ENCODE assay signal across 13 cellular contexts in genomic region chr7:142646274-142646895, GRCh38.
DNase-seq lines count a peak whose midpoint lies in the region; ATAC-seq and TF ChIP-seq lines count a peak whose summit lies in the region.
"Had no signal": no experiment of that assay in that cellular context is flagged by ENCODE, and none has a peak within 500 bp of the region (broad histone marks: within the 10 kb centered on the region; RNA-seq: fewer than 3 reads in every experiment).

No MANE protein-coding gene starts in this region.

- H3K23ac ChIP-seq in H9 (ENCODE audit: insufficient read length, low read depth, low read length), result no peak overlapping the region

- H3K79me2 ChIP-seq in H9 (ENCODE audit: insufficient read depth, low read length), result no peaks in the 10 kb centered on the region

- H3K27me3 ChIP-seq in esophagus squamous epithelium, result peaks cover 0 to 8% (median 0%) of the 10 kb centered on the region in 4 donors
- H3K27me3 ChIP-seq in H9 (ENCODE audit: insufficient read depth, low read length), result no peaks in the 10 kb centered on the region; the same call in 1 of the 2 replicates

- peak overlapping the region; percentile 66 for H3K4me3 Mint-ChIP-seq in activated T-cell treated with anti-CD3 and anti-CD28 coated beads, Interleukin-2, amount 50 U/mL, for 24 hours
- H3K4me3 Mint-ChIP-seq in stimulated activated memory B cell treated with anti-CD40 and anti-IgM and Interleukin-4, amounts not matched to agents 10 μg/mL and 1 μg/mL and 100 μg/mL, for 72 hours, result no peak overlapping the region
- H3K4me3 Mint-ChIP-seq in H9, result no peak overlapping the region

- H3K27me3 Mint-ChIP-seq in activated T-cell treated with anti-CD3 and anti-CD28 coated beads, Interleukin-2, amount 50 U/mL, for 24 hours, result peaks cover 11% of the 10 kb centered on the region
- peaks cover 61% of the 10 kb centered on the region for H3K27me3 Mint-ChIP-seq in stimulated activated memory B cell treated with anti-CD40 and anti-IgM and Interleukin-4, amounts not matched to agents 10 μg/mL and 1 μg/mL and 100 μg/mL, for 72 hours
- peaks cover 12% of the 10 kb centered on the region for H3K27me3 Mint-ChIP-seq in H9 (ENCODE audit: low read depth)

- no peak overlapping the region for H3K56ac ChIP-seq in H9 (ENCODE audit: insufficient read length, low read depth, low read length)

- H3K4ac ChIP-seq in H9 (ENCODE audit: low read depth, low read length), result no peak overlapping the region

- no peak overlapping the region for H4K8ac ChIP-seq in H9 (replicated peaks; ENCODE audit: insufficient read length, low read depth, low read length)

- ATAC-seq in activated naive CD4-positive, alpha-beta T cell treated with anti-CD3 and anti-CD28 coated beads, Interleukin-2, amount 50 U/mL, for 72 hours, result peak; percentile 28 to 44
- peak; percentile 36 for ATAC-seq in stimulated activated memory B cell treated with anti-CD40 and anti-IgM and Interleukin-4, amounts not matched to agents 10 μg/mL and 1 μg/mL and 100 μg/mL, for 72 hours
- no peak for ATAC-seq in HG03139 (IDR thresholded peaks at IDR 0.05; ENCODE audit: unreplicated experiment)

- no peak overlapping the region for H4K5ac ChIP-seq in H9 (ENCODE audit: insufficient read length, low read depth, low read length)

- H3K14ac ChIP-seq in H9 (ENCODE audit: insufficient read depth, low read length), result no peak overlapping the region

- no peaks in the 10 kb centered on the region for H3K9me3 Mint-ChIP-seq in activated T-cell treated with anti-CD3 and anti-CD28 coated beads, Interleukin-2, amount 50 U/mL, for 24 hours
- H3K9me3 Mint-ChIP-seq in activated naive CD4-positive, alpha-beta T cell treated with anti-CD3 and anti-CD28 coated beads, Interleukin-2, amount 50 U/mL, for 72 hours, result no peaks in the 10 kb centered on the region
- H3K9me3 Mint-ChIP-seq in stimulated activated memory B cell treated with anti-CD40 and anti-IgM and Interleukin-4, amounts not matched to agents 10 μg/mL and 1 μg/mL and 100 μg/mL, for 72 hours, result no peaks in the 10 kb centered on the region
- H3K9me3 Mint-ChIP-seq in H9, result no peaks in the 10 kb centered on the region

- H2BK12ac ChIP-seq in H9 (ENCODE audit: insufficient read length, low read depth, low read length), result no peak overlapping the region

- no peak overlapping the region for H3K4me3 ChIP-seq in esophagus squamous epithelium
- H3K4me3 ChIP-seq: SJCRH30, thoracic aorta had no signal

- H3K4me1 Mint-ChIP-seq in activated T-cell treated with anti-CD3 and anti-CD28 coated beads, Interleukin-2, amount 50 U/mL, for 24 hours (ENCODE audit: low read depth), result peaks cover 16% of the 10 kb centered on the region
- H3K4me1 Mint-ChIP-seq in stimulated activated memory B cell treated with anti-CD40 and anti-IgM and Interleukin-4, amounts not matched to agents 10 μg/mL and 1 μg/mL and 100 μg/mL, for 72 hours, result peaks cover 21% of the 10 kb centered on the region
- H3K4me1 Mint-ChIP-seq in H9, result 0 out of 4 replicates have a peak, but pooled peaks cover 0 to 2% of the 10 kb centered on the region in 2 experiments

- no peaks in the 10 kb centered on the region for H3K23me2 ChIP-seq in H9 (ENCODE audit: insufficient read length, low read depth, low read length, poor library complexity, severe bottlenecking)

- H2BK120ac ChIP-seq in H9 (ENCODE audit: low read depth, low read length, poor library complexity, severe bottlenecking), result no peak overlapping the region

- H2BK15ac ChIP-seq in H9 (ENCODE audit: low read depth, low read length), result no peak overlapping the region

- no peak overlapping the region for H2BK5ac ChIP-seq in H9 (ENCODE audit: insufficient read length, low read length)

- H3T11ph ChIP-seq in H9 (ENCODE audit: low read length), result no peak overlapping the region

- no peak overlapping the region for H3K27ac ChIP-seq in esophagus squamous epithelium
- H3K27ac ChIP-seq in H9 (ENCODE audit: insufficient read length, low read depth, low read length), result no peak overlapping the region
- H3K27ac ChIP-seq: epithelial cell of prostate, SJCRH30, thoracic aorta had no signal

- H3K36me3 ChIP-seq in esophagus squamous epithelium, result no peaks in the 10 kb centered on the region
- H3K36me3 ChIP-seq: SJCRH30, thoracic aorta had no signal

- H2AFZ ChIP-seq in H9 (ENCODE audit: low read length), result no peak overlapping the region

- H3K9me3 ChIP-seq in esophagus squamous epithelium (no peaks in the 10 kb centered on the region), H9 (ENCODE audit: control insufficient read depth, low read depth, low read length) (no peaks in the 10 kb centered on the region)
- H3K9me3 ChIP-seq: SJCRH30, thoracic aorta had no signal

- TF ChIP-seq CTCF in esophagus squamous epithelium (IDR thresholded peaks at IDR 0.05), result no peak
- TF ChIP-seq CTCF in H9 (conservative IDR thresholded peaks at IDR 0.05), result no peak; the same call in 2 of the 3 replicates

- no peak for TF ChIP-seq POLR2A in esophagus squamous epithelium (IDR thresholded peaks at IDR 0.05)

- H4K91ac ChIP-seq in H9 (ENCODE audit: insufficient read length, low read depth, low read length), result no peak overlapping the region

- H3K4me1 ChIP-seq in esophagus squamous epithelium (no peaks in the 10 kb centered on the region), H9 (ENCODE audit: insufficient read depth, low read length) (no peaks in the 10 kb centered on the region)
- H3K4me1 ChIP-seq: SJCRH30 had no signal

- intact Hi-C loops in esophagus squamous epithelium (cut with DNase I), result no loop called here

- no peaks in the 10 kb centered on the region for H3K36me3 Mint-ChIP-seq in activated T-cell treated with anti-CD3 and anti-CD28 coated beads, Interleukin-2, amount 50 U/mL, for 24 hours (ENCODE audit: low read depth)
- H3K36me3 Mint-ChIP-seq in activated naive CD4-positive, alpha-beta T cell treated with anti-CD3 and anti-CD28 coated beads, Interleukin-2, amount 50 U/mL, for 72 hours, result no peaks in the 10 kb centered on the region
- no peaks in the 10 kb centered on the region for H3K36me3 Mint-ChIP-seq in stimulated activated memory B cell treated with anti-CD40 and anti-IgM and Interleukin-4, amounts not matched to agents 10 μg/mL and 1 μg/mL and 100 μg/mL, for 72 hours
- no peaks in the 10 kb centered on the region for H3K36me3 Mint-ChIP-seq in H9 (ENCODE audit: insufficient read depth in 1 of 3, low read depth in 3 of 3)

- WGBS in esophagus squamous epithelium, 2 donors, result 41 to 52% methylated on average over 8 of the region's 8 CpGs
- no CpG with 5 or more reads among the region's 8 CpGs for WGBS in H9 (ENCODE audit: extremely low coverage, insufficient read length, low lambda C conversion rate)

- no peak for DNase-seq in activated T-cell treated with anti-CD3 and anti-CD28 coated beads, Interleukin-2, amount 50 U/mL, for 24 hours
- no peak for DNase-seq in activated T-cell treated with anti-CD3 and anti-CD28 coated beads, Interleukin-2, amount 50 U/mL, for 48 hours
- DNase-seq in NCI-H82 (lab: John Stamatoyannopoulos, UW) (peak; percentile 72), esophagus squamous epithelium (lab: John Stamatoyannopoulos, UW) (no peak), H9 (no peak)
- DNase-seq in activated naive CD4-positive, alpha-beta T cell treated with anti-CD3 and anti-CD28 coated beads, Interleukin-2, amount 50 U/mL, for 72 hours (ENCODE audit: low spot score in 2 of 2), result no peak
- DNase-seq: IMR-90, NCI-H226, SJCRH30 had no signal

- no peaks in the 10 kb centered on the region for H3K79me1 ChIP-seq in H9 (ENCODE audit: insufficient read depth, low read depth, low read length, poor library complexity, severe bottlenecking)

- H3K4me2 ChIP-seq in H9 (ENCODE audit: insufficient read depth, insufficient read length, low read length), result no peak overlapping the region

- H2BK20ac ChIP-seq in H9 (ENCODE audit: low read depth, low read length, poor library complexity, severe bottlenecking), result no peak overlapping the region

- H3K18ac ChIP-seq in H9 (ENCODE audit: insufficient read length, low read depth, low read length), result no peak overlapping the region

- H3K9ac ChIP-seq in H9 (ENCODE audit: extremely low read depth, insufficient read length, low read length), result no peak overlapping the region

- no peaks in the 10 kb centered on the region for H4K20me1 ChIP-seq in H9 (ENCODE audit: control insufficient read depth, insufficient read depth, insufficient read length)

- no peak overlapping the region for H2AK5ac ChIP-seq in H9 (ENCODE audit: insufficient read length, low read length)

- peak overlapping the region; percentile 26 for H3K27ac Mint-ChIP-seq in activated T-cell treated with anti-CD3 and anti-CD28 coated beads, Interleukin-2, amount 50 U/mL, for 24 hours
- H3K27ac Mint-ChIP-seq in activated naive CD4-positive, alpha-beta T cell treated with anti-CD3 and anti-CD28 coated beads, Interleukin-2, amount 50 U/mL, for 72 hours, result peak overlapping the region in 1 of 2 donors; percentile 81
- H3K27ac Mint-ChIP-seq in stimulated activated memory B cell treated with anti-CD40 and anti-IgM and Interleukin-4, amounts not matched to agents 10 μg/mL and 1 μg/mL and 100 μg/mL, for 72 hours, result no peak overlapping the region
- H3K27ac Mint-ChIP-seq in H9, result no peak overlapping the region
